Comparison of ENCODE assay signal across 28 cellular contexts in genomic region chr5:32783658-32784057, GRCh38.
"Had no signal": no experiment of that assay in that cellular context is flagged by ENCODE, and none has a peak within 500 bp of the region (broad histone marks: within the 10 kb centered on the region; RNA-seq: fewer than 3 reads in every experiment).

No MANE protein-coding gene starts in this region.

- H3K36me3 ChIP-seq: colonic mucosa, esophagus muscularis mucosa, gastrocnemius medialis, gastroesophageal sphincter had no signal

- H3K9me3 ChIP-seq: colonic mucosa, esophagus muscularis mucosa, esophagus squamous epithelium, gastrocnemius medialis, gastroesophageal sphincter, heart left ventricle, heart right ventricle had no signal

- ATAC-seq: effector memory CD8-positive, alpha-beta T cell; esophagus mucosa; foreskin keratinocyte; gastrocnemius medialis; gastroesophageal sphincter; heart left ventricle; heart right ventricle had no signal

- H3K4me1 ChIP-seq: colonic mucosa, esophagus squamous epithelium, foreskin keratinocyte, gastrocnemius medialis, gastroesophageal sphincter had no signal

- FAIRE-seq: colon, endometrium, endothelial cell of umbilical vein, frontal cortex had no signal

- H3K27ac ChIP-seq: colonic mucosa, coronary artery, dorsolateral prefrontal cortex, epithelial cell of prostate, esophagus muscularis mucosa, esophagus squamous epithelium, foreskin keratinocyte, gastrocnemius medialis, gastroesophageal sphincter, heart left ventricle, heart right ventricle had no signal

- DNase-seq: colonic mucosa; cortex of kidney; dermis blood vessel endothelial cell; dorsolateral prefrontal cortex; effector CD4-positive, alpha-beta T cell; effector CD8-positive, alpha-beta T cell; effector memory CD4-positive, alpha-beta T cell; effector memory CD8-positive, alpha-beta T cell; endodermal cell; erythroblast; esophagus squamous epithelium; foreskin fibroblast; foreskin keratinocyte; foreskin melanocyte; gastrocnemius medialis; glutamatergic neuron; head of caudate nucleus; heart left ventricle; heart right ventricle had no signal

- H3K4me3 ChIP-seq: colonic mucosa, coronary artery, dorsolateral prefrontal cortex, esophagus muscularis mucosa, esophagus squamous epithelium, gastrocnemius medialis, gastroesophageal sphincter, heart left ventricle, heart right ventricle had no signal

- H3K27me3 ChIP-seq: colonic mucosa, esophagus muscularis mucosa, esophagus squamous epithelium, gastrocnemius medialis, gastroesophageal sphincter, heart left ventricle, heart right ventricle had no signal
